In genomic region chr1:94855307-94855700, GRCh38 we compare ENCODE assay signal across 12 cellular contexts. TPM values are rescaled to one million over a fixed set of nuclear protein-coding genes. Genes with fewer than 3 reads are reported as not detected.
DNase-seq lines count a peak whose midpoint lies in the region; ATAC-seq and TF ChIP-seq lines count a peak whose summit lies in the region.
"Had no signal": no experiment of that assay in that cellular context is flagged by ENCODE, and none has a peak within 500 bp of the region (broad histone marks: within the 10 kb centered on the region; RNA-seq: fewer than 3 reads in every experiment).

No MANE protein-coding gene starts in this region.

- peak; percentile 46 for DNase-seq in GM23248
- DNase-seq in heart right ventricle: no peak
- DNase-seq in prostate gland (ENCODE audit: low spot score): no peak
- no peak for DNase-seq in activated CD4-positive, CD25-positive, alpha-beta regulatory T cell (lab: John Stamatoyannopoulos, UW)
- no peak for DNase-seq in left lobe of liver (ENCODE audit: low spot score)
- DNase-seq in cortex of kidney (lab: John Stamatoyannopoulos, UW): no peak
- DNase-seq: activated CD4-positive, alpha-beta T cell treated with anti-CD3 and anti-CD28 coated beads, Interleukin-2, amount 50 U/mL, for 48 hours; effector CD4-positive, alpha-beta T cell; NCI-H774; stimulated activated CD4-positive, alpha-beta T cell treated with anti-CD3 and anti-CD28 coated beads, Interleukin-4, amount 100 ng/mL, for 1 hour had no signal

- in situ Hi-C loops in GM23248 (cut with MboI): loop anchor here (25.0 kb wide), 1 partner anchor 382 kb away; the partner anchor contains the start of gene RWDD3

- H3F3A ChIP-seq in GM23248 (ENCODE audit: insufficient read depth): peaks cover 12% of the 10 kb centered on the region

- H4K20me1 ChIP-seq in GM23248 (ENCODE audit: insufficient read depth): no peaks in the 10 kb centered on the region

- TF ChIP-seq POLR2A in prostate gland (IDR thresholded peaks at IDR 0.05): no peak

- H3K9me3 ChIP-seq in GM23248 (ENCODE audit: low read depth) (no peaks in the 10 kb centered on the region), heart right ventricle (no peaks in the 10 kb centered on the region), prostate gland (no peaks in the 10 kb centered on the region)

- H3K27me3 ChIP-seq in GM23248 (replicated peaks; ENCODE audit: insufficient read depth) (no peaks in the 10 kb centered on the region), heart right ventricle (no peaks in the 10 kb centered on the region), prostate gland (replicated peaks; ENCODE audit: insufficient read depth) (no peaks in the 10 kb centered on the region)

- H3K4me3 ChIP-seq in GM23248: peak overlapping the region; percentile 73; the same call in 1 of the 2 replicates
- peak overlapping the region in 1 of 10 donors; percentile 53 for H3K4me3 ChIP-seq in heart right ventricle
- no peak overlapping the region for H3K4me3 ChIP-seq in prostate gland

- no peaks in the 10 kb centered on the region for H3K9me2 ChIP-seq in GM23248 (ENCODE audit: insufficient read depth)

- peak overlapping the region; percentile 79 for H3K4me2 ChIP-seq in GM23248 (ENCODE audit: unreplicated experiment)

- 56 to 58% methylated on average over 2 of the region's 2 CpGs for WGBS in GM23248 (ENCODE audit: low coverage in 1 of 2, low lambda C conversion rate in 2 of 2, missing lambda C conversion rate in 2 of 2), 2 experiments
- WGBS in heart right ventricle, 2 donors: 64 to 72% methylated on average over 2 of the region's 2 CpGs
- WGBS in prostate gland: 45% methylated on average over 2 of the region's 2 CpGs

- TF ChIP-seq CTCF in VCaP (conservative IDR thresholded peaks at IDR 0.05) (no peak), heart right ventricle (IDR thresholded peaks at IDR 0.05) (no peak), prostate gland (IDR thresholded peaks at IDR 0.05) (no peak)

- H3K4me1 ChIP-seq in GM23248 (ENCODE audit: insufficient read depth) (peaks cover 15% of the 10 kb centered on the region), heart right ventricle (peaks cover 0 to 50% (median 15%) of the 10 kb centered on the region in 9 donors), prostate gland (replicated peaks) (no peaks in the 10 kb centered on the region)

- ATAC-seq in heart right ventricle (peak in 1 of 8 donors; percentile 6), left lobe of liver (no peak), GM21367 (IDR thresholded peaks at IDR 0.05; ENCODE audit: unreplicated experiment) (no peak)

- H2AFZ ChIP-seq in GM23248: no peak overlapping the region

- H3K79me2 ChIP-seq in GM23248 (ENCODE audit: insufficient read depth): no peaks in the 10 kb centered on the region

- H3K27ac ChIP-seq in GM23248 (peak overlapping the region; percentile 68; the same call in 1 of the 2 replicates), VCaP (peak overlapping the region; percentile 75), heart right ventricle (peak overlapping the region in 8 of 10 donors; percentile 56 to 81 (median 76)), prostate gland (peak overlapping the region; percentile 81 to 88)

- no peak overlapping the region for H3K9ac ChIP-seq in GM23248

- intact Hi-C loops in heart right ventricle (cut with DNase I): loop anchor here in 9 of 10 donors (2.0 to 10.0 kb wide), 6 partner anchors 69 to 379 kb away; partner anchors contain the start of genes CNN3 (in 4 of the 9) and RWDD3 (in 2 of the 9)
- intact Hi-C loops in prostate gland (cut with DNase I): no loop called here

- H3K36me3 ChIP-seq in GM23248 (ENCODE audit: low read depth) (no peaks in the 10 kb centered on the region), heart right ventricle (no peaks in the 10 kb centered on the region), prostate gland (no peaks in the 10 kb centered on the region)

RNA-seq across cellular contexts. Expression of gene SLC44A3, which starts 35.1 kb away (rescaled TPM):
- 1.6 and 3.3 TPM in 2 replicates for total RNA-seq in GM23248 (2014; rRNA removed; shearing (Covaris generic))
- polyA plus RNA-seq in GM23248 (2016; fragmentation: Nextera tagmentation; extraction: Ambion mirVana) (2.0 and 2.1 TPM in 2 replicates), heart right ventricle (1 to 10 TPM; 1.2 to 1.6 TPM)
- total RNA-seq in heart right ventricle (1 to 10 TPM; 2.2 to 9.4 (median 6.3) TPM), prostate gland (10 to 100 TPM; 15.4 to 16.2 TPM), left lobe of liver (3.1 TPM)
